1 cellular context compared by ENCODE assay signal in genomic region chr17:40158438-40158837, GRCh38.
TF ChIP-seq lines count a peak whose summit lies in the region.

No MANE protein-coding gene starts in this region.

TF ChIP-seq in IMR-90, 13 proteins besides CTCF, POLR2A, EP300 and RAD21:
- no peak for TF ChIP-seq SMC3 (IDR thresholded peaks at IDR 0.05; ENCODE audit: low read depth, low read length)
- TF ChIP-seq MXI1 (IDR thresholded peaks at IDR 0.05; ENCODE audit: borderline replicate concordance, low read depth, low read length): no peak
- TF ChIP-seq CHD1 (IDR thresholded peaks at IDR 0.05; ENCODE audit: low read depth, low read length): no peak
- no peak for TF ChIP-seq RCOR1 (IDR thresholded peaks at IDR 0.05; ENCODE audit: insufficient replicate concordance, low read length)
